ENCODE assay signal across 9 cellular contexts in the genomic region with DNA sequence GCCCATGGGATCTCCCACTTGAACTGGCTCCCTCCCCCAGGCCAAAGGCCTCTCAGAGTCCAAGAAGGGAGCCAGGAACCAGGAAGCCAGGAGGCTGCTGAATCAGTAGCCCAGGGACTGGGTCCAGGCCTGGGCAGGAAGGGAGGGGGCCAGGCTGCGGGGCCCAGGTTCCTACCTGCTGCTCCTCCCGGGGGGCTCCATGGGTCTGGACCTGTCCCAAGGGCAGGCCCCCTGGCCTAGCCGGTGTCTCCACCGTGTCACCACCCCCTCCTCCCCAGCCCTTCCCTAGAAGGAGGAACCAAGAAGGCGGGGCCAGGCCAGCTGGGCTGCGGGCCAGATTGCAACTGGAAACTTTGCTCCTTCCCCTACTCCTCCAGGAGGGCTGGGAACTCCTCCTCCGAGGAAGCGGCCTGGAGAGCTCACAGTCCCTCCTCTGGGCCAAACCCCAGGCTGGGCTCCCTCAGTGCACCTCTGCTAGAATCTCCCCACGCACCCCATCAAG. TPM values are rescaled to one million over a fixed set of nuclear protein-coding genes. Genes with fewer than 3 reads are reported as not detected.
DNase-seq lines count a peak whose midpoint lies in the region; ATAC-seq, FAIRE-seq and TF ChIP-seq lines count a peak whose summit lies in the region.
"Had no signal": no experiment of that assay in that cellular context is flagged by ENCODE, and none has a peak within 500 bp of the region (broad histone marks: within the 10 kb centered on the region; RNA-seq: fewer than 3 reads in every experiment).

IQSEC2 (minus strand) TSS at position 264 of the 502 bp plus-strand sequence.

- H3K4me1 ChIP-seq in ACC112 (ENCODE audit: control insufficient read depth, insufficient read depth, low read length, unreplicated experiment) (peaks cover 27% of the 10 kb centered on the region), parathyroid adenoma (peaks cover 16% of the 10 kb centered on the region)

- no peaks in the 10 kb centered on the region for H3K36me3 Mint-ChIP-seq in WTC11
- H3K36me3 Mint-ChIP-seq: activated naive CD4-positive, alpha-beta T cell treated with anti-CD3 and anti-CD28 coated beads, Interleukin-2, amount 50 U/mL, for 24 hours had no signal

- H3K27ac ChIP-seq in ACC112 (ENCODE audit: low read depth, low read length), result peak within 1 kb of the TSS; percentile 71
- peak within 1 kb of the TSS; percentile 91 for H3K27ac ChIP-seq in parathyroid adenoma

- DNase-seq in HTR-8/SVneo (ENCODE audit: insufficient read length, low spot score) (peak; percentile 62), WTC11 (ENCODE audit: low spot score) (peak; percentile 61), glomerular endothelial cell (ENCODE audit: extremely low read depth, low read depth, low spot score) (no peak), NCI-H526 (lab: John Stamatoyannopoulos, UW) (no peak)

- TF ChIP-seq CTCF in WTC11 (IDR thresholded peaks at IDR 0.05) (no peak), parathyroid adenoma (IDR thresholded peaks at IDR 0.05) (no peak)

- H3K36me3 ChIP-seq in ACC112 (ENCODE audit: insufficient read depth, low read length) (no peaks in the 10 kb centered on the region), parathyroid adenoma (ENCODE audit: control insufficient read depth, insufficient read depth, low read length) (no peaks in the 10 kb centered on the region)

- H3K27me3 ChIP-seq in ACC112 (ENCODE audit: insufficient read depth, low read length) (no peaks in the 10 kb centered on the region), parathyroid adenoma (ENCODE audit: control insufficient read depth, insufficient read depth, low read length) (no peaks in the 10 kb centered on the region)

- ATAC-seq in WTC11, result peak; percentile 67
- ATAC-seq in HG02884 (IDR thresholded peaks at IDR 0.05; ENCODE audit: unreplicated experiment), result no peak
- no peak for ATAC-seq in HG03280 (IDR thresholded peaks at IDR 0.05; ENCODE audit: unreplicated experiment)

- H3K4me3 ChIP-seq in ACC112 (ENCODE audit: low read depth, low read length), result peak within 1 kb of the TSS; percentile 83
- H3K4me3 ChIP-seq in parathyroid adenoma (ENCODE audit: low read depth, low read length), result peak within 1 kb of the TSS; percentile 54

- H3K4me1 Mint-ChIP-seq in WTC11, result peaks cover 23% of the 10 kb centered on the region

- peak within 1 kb of the TSS; percentile 65 for H3K4me2 ChIP-seq in parathyroid adenoma (ENCODE audit: low read length)

- no peak within 1 kb of the TSS for H2AFZ ChIP-seq in ACC112 (ENCODE audit: low read length, unreplicated experiment)
- peak within 1 kb of the TSS; percentile 61 for H2AFZ ChIP-seq in parathyroid adenoma

- POLR2A ChIA-PET in WTC11 (lab: Charles Lee), result interaction anchor here (1.0 kb wide), 1 partner anchor 56 kb away, joined by 3 read pairs; the partner anchor contains the start of gene KDM5C

- H3K9ac ChIP-seq in parathyroid adenoma, result no peak within 1 kb of the TSS

- H3K79me2 ChIP-seq in ACC112 (ENCODE audit: control insufficient read depth, insufficient read depth, low read length, unreplicated experiment) (peaks cover 15% of the 10 kb centered on the region), parathyroid adenoma (peaks cover 3% of the 10 kb centered on the region)

- no peak within 1 kb of the TSS for H3K4me3 Mint-ChIP-seq in WTC11

- H3K27ac Mint-ChIP-seq in WTC11, result peak within 1 kb of the TSS; percentile 41; the same call in 1 of the 2 replicates
- H3K27ac Mint-ChIP-seq: activated naive CD4-positive, alpha-beta T cell treated with anti-CD3 and anti-CD28 coated beads, Interleukin-2, amount 50 U/mL, for 24 hours had no signal

- CTCF ChIA-PET in WTC11 (lab: Charles Lee), result interaction anchor here (1.0 to 5.4 kb wide), 6 partner anchors 13 to 200 kb away, joined by 5 to 40 read pairs (median 9); no protein-coding TSS in a partner anchor

- H3K9me3 ChIP-seq in parathyroid adenoma (ENCODE audit: control insufficient read depth, low read length), result no peaks in the 10 kb centered on the region

- no peak for FAIRE-seq in HTR-8/SVneo (lab: Jason Lieb, UNC)

- H3K9me3 Mint-ChIP-seq in WTC11, result no peaks in the 10 kb centered on the region
- H3K9me3 Mint-ChIP-seq: activated naive CD4-positive, alpha-beta T cell treated with anti-CD3 and anti-CD28 coated beads, Interleukin-2, amount 50 U/mL, for 24 hours had no signal

- H3K27me3 Mint-ChIP-seq in WTC11 (ENCODE audit: low read depth), result no peaks in the 10 kb centered on the region
- H3K27me3 Mint-ChIP-seq: activated naive CD4-positive, alpha-beta T cell treated with anti-CD3 and anti-CD28 coated beads, Interleukin-2, amount 50 U/mL, for 24 hours had no signal

TF ChIP-seq in WTC11, 78 proteins besides CTCF, POLR2A, EP300 and RAD21:
- TF ChIP-seq FOXP4 (CRISPR knock-in tag; IDR thresholded peaks at IDR 0.05) (no peak), ZNF263 (CRISPR knock-in tag; IDR thresholded peaks at IDR 0.05; ENCODE audit: low read depth) (peak; percentile 76; the same call in 1 of the 2 replicates), ESRRA (CRISPR knock-in tag; IDR thresholded peaks at IDR 0.05; ENCODE audit: borderline replicate concordance) (no peak), SMAD3 (CRISPR knock-in tag; IDR thresholded peaks at IDR 0.05; ENCODE audit: borderline replicate concordance) (no peak)
- TF ChIP-seq, protein P1, sequence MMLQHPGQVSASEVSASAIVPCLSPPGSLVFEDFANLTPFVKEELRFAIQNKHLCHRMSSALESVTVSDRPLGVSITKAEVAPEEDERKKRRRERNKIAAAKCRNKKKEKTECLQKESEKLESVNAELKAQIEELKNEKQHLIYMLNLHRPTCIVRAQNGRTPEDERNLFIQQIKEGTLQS (CRISPR knock-in tag; conservative IDR thresholded peaks at IDR 0.05), result no peak

RNA-seq across cellular contexts. Expression of gene IQSEC2, which starts in this region (rescaled TPM):
- total RNA-seq in WTC11 (2021), result 22.0 to 48.2 TPM (median 23.3 TPM) in 3 replicates
- 10.8 and 16.6 TPM in 2 replicates for total RNA-seq in glomerular endothelial cell

Comparison
In these comparisons a context has a peak if more than half of its experiments do, and no peak if none do; other contexts are left out.
1. DNase-seq: peak in HTR-8/SVneo (single experiment) and WTC11 (single experiment); none in glomerular endothelial cell (single experiment) and NCI-H526 (0 of 2).